ENCODE assay signal across 14 cellular contexts in the genomic region with DNA sequence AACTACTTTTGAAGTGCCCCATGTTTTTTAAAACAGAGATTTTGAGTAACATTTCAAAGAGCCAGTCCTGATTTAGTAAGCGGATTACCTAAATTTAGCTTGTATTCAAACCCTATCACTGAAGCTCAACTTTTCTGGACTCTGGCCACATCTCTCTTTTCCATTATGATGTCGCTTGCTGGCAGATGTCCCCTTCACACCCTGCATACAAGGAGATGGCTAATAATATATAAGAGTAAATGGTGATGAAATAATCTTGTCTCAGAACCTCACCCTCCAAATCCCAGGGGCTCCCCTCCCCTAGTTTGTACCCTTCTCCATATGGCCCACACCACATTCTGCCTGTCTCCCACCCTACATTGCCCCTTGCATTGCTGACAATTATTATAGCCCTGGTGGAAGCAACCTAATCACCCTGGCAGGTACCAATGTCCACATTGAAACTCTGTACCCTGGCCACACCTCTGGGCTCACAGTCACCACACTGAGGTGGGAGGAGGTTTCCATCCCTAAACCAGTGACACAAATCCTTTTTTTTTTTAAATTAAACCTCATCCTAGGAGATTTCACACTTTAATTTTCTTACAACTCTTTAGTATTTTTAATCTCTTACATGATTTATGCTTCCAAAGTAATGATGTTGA.
"Had no signal": no experiment of that assay in that cellular context is flagged by ENCODE, and none has a peak within 500 bp of the region (broad histone marks: within the 10 kb centered on the region; RNA-seq: fewer than 3 reads in every experiment).

No MANE protein-coding gene starts in this region.

- H3K9me3 ChIP-seq: neutrophil, psoas muscle had no signal

- H3K4me1 ChIP-seq: sigmoid colon had no signal

- H3K4me3 Mint-ChIP-seq: immature natural killer cell; naive thymus-derived CD8-positive, alpha-beta T cell had no signal

- H3K36me3 ChIP-seq: neutrophil, sigmoid colon had no signal

- H3K27ac Mint-ChIP-seq: immature natural killer cell had no signal

- H3K4me1 Mint-ChIP-seq: immature natural killer cell had no signal

- H3K4me3 ChIP-seq: dorsolateral prefrontal cortex, psoas muscle, sigmoid colon, smooth muscle cell had no signal

- ATAC-seq: naive thymus-derived CD8-positive, alpha-beta T cell had no signal

- H3K27ac ChIP-seq: dorsolateral prefrontal cortex, neutrophil, psoas muscle, sigmoid colon had no signal

- DNase-seq: cortex of kidney; dorsolateral prefrontal cortex; effector CD8-positive, alpha-beta T cell; immature natural killer cell; mesendoderm; naive thymus-derived CD8-positive, alpha-beta T cell; psoas muscle; retina; sigmoid colon; stimulated activated CD4-positive, alpha-beta T cell treated with anti-CD3 and anti-CD28 coated beads, Interleukin-2, amount 100 ng/mL, for 48 hours; stimulated activated naive CD4-positive, alpha-beta T cell treated with Interleukin-2 at 50 U/mL for 16 hours; trophoblast cell had no signal
